ENCODE assay signal across 1 cellular context in genomic region chr7:106071999-106072714, GRCh38.
A peak's percentile ranks its signal among the peaks of the same experiment; 100 is the strongest.
TF ChIP-seq lines count a peak whose summit lies in the region.

No MANE protein-coding gene starts in this region.

TF ChIP-seq in K562, 482 proteins besides CTCF, POLR2A, EP300 and RAD21 (continued from another document and continues in another):
- TF ChIP-seq, protein P1, sequence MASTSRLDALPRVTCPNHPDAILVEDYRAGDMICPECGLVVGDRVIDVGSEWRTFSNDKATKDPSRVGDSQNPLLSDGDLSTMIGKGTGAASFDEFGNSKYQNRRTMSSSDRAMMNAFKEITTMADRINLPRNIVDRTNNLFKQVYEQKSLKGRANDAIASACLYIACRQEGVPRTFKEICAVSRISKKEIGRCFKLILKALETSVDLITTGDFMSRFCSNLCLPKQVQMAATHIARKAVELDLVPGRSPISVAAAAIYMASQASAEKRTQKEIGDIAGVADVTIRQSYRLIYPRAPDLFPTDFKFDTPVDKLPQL (IDR thresholded peaks at IDR 0.05; ENCODE audit: extremely low read depth, insufficient read length) = no peak
- TF ChIP-seq PHF20 (IDR thresholded peaks at IDR 0.05; ENCODE audit: partially characterized antibody) = no peak
- TF ChIP-seq MTA2 (IDR thresholded peaks at IDR 0.05; ENCODE audit: low read depth) = peak; percentile 97
- no peak for TF ChIP-seq ZSCAN32 (CRISPR knock-in tag; IDR thresholded peaks at IDR 0.05)
- TF ChIP-seq ZNF146 (CRISPR knock-in tag; IDR thresholded peaks at IDR 0.05; ENCODE audit: unreplicated experiment) = no peak
- TF ChIP-seq SIX5 (IDR thresholded peaks at IDR 0.05; ENCODE audit: borderline replicate concordance in 1 of 2, insufficient read depth in 1 of 2, low read depth in 1 of 2, low read length in 2 of 2) = no peak
- no peak for TF ChIP-seq RBM34 (IDR thresholded peaks at IDR 0.05; ENCODE audit: borderline replicate concordance, insufficient read depth, low read length)
- TF ChIP-seq HDAC6 (IDR thresholded peaks at IDR 0.05; ENCODE audit: low read depth, low read length) = no peak
- no peak for TF ChIP-seq RFX1 (IDR thresholded peaks at IDR 0.05)
- no peak for TF ChIP-seq TFE3 (CRISPR knock-in tag; IDR thresholded peaks at IDR 0.05)
- TF ChIP-seq HMGN3 (IDR thresholded peaks at IDR 0.05; ENCODE audit: borderline replicate concordance, extremely low read depth, insufficient read length, low read depth, low read length) = peak; percentile 97
- no peak for TF ChIP-seq HNRNPH1 (optimal IDR thresholded peaks at IDR 0.05; ENCODE audit: low read depth, low read length)
- no peak for TF ChIP-seq BCL6 (CRISPR knock-in tag; IDR thresholded peaks at IDR 0.05)
- TF ChIP-seq, protein P2, sequence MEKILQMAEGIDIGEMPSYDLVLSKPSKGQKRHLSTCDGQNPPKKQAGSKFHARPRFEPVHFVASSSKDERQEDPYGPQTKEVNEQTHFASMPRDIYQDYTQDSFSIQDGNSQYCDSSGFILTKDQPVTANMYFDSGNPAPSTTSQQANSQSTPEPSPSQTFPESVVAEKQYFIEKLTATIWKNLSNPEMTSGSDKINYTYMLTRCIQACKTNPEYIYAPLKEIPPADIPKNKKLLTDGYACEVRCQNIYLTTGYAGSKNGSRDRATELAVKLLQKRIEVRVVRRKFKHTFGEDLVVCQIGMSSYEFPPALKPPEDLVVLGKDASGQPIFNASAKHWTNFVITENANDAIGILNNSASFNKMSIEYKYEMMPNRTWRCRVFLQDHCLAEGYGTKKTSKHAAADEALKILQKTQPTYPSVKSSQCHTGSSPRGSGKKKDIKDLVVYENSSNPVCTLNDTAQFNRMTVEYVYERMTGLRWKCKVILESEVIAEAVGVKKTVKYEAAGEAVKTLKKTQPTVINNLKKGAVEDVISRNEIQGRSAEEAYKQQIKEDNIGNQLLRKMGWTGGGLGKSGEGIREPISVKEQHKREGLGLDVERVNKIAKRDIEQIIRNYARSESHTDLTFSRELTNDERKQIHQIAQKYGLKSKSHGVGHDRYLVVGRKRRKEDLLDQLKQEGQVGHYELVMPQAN (IDR thresholded peaks at IDR 0.05; ENCODE audit: borderline replicate concordance) = no peak
- peak; percentile 57; the same call in 1 of the 2 replicates for TF ChIP-seq CREM (IDR thresholded peaks at IDR 0.05; ENCODE audit: low read depth)
- TF ChIP-seq MBD1 (CRISPR knock-in tag; IDR thresholded peaks at IDR 0.05) = no peak
- TF ChIP-seq, protein P3, sequence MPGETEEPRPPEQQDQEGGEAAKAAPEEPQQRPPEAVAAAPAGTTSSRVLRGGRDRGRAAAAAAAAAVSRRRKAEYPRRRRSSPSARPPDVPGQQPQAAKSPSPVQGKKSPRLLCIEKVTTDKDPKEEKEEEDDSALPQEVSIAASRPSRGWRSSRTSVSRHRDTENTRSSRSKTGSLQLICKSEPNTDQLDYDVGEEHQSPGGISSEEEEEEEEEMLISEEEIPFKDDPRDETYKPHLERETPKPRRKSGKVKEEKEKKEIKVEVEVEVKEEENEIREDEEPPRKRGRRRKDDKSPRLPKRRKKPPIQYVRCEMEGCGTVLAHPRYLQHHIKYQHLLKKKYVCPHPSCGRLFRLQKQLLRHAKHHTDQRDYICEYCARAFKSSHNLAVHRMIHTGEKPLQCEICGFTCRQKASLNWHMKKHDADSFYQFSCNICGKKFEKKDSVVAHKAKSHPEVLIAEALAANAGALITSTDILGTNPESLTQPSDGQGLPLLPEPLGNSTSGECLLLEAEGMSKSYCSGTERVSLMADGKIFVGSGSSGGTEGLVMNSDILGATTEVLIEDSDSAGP (CRISPR knock-in tag; IDR thresholded peaks at IDR 0.05) = no peak
- TF ChIP-seq SP1 (CRISPR knock-in tag; IDR thresholded peaks at IDR 0.05) = no peak
- no peak for TF ChIP-seq MIER1 (IDR thresholded peaks at IDR 0.05; ENCODE audit: low read depth)
- TF ChIP-seq LEF1 (IDR thresholded peaks at IDR 0.05) = peak; percentile 98
- TF ChIP-seq, protein P4, sequence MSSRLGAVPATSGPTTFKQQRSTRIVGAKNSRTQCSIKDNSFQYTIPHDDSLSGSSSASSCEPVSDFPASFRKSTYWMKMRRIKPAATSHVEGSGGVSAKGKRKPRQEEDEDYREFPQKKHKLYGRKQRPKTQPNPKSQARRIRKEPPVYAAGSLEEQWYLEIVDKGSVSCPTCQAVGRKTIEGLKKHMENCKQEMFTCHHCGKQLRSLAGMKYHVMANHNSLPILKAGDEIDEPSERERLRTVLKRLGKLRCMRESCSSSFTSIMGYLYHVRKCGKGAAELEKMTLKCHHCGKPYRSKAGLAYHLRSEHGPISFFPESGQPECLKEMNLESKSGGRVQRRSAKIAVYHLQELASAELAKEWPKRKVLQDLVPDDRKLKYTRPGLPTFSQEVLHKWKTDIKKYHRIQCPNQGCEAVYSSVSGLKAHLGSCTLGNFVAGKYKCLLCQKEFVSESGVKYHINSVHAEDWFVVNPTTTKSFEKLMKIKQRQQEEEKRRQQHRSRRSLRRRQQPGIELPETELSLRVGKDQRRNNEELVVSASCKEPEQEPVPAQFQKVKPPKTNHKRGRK (tag; IDR thresholded peaks at IDR 0.05) = no peak
- no peak for TF ChIP-seq ZNF431 (CRISPR knock-in tag; IDR thresholded peaks at IDR 0.05)
- TF ChIP-seq, protein P5, sequence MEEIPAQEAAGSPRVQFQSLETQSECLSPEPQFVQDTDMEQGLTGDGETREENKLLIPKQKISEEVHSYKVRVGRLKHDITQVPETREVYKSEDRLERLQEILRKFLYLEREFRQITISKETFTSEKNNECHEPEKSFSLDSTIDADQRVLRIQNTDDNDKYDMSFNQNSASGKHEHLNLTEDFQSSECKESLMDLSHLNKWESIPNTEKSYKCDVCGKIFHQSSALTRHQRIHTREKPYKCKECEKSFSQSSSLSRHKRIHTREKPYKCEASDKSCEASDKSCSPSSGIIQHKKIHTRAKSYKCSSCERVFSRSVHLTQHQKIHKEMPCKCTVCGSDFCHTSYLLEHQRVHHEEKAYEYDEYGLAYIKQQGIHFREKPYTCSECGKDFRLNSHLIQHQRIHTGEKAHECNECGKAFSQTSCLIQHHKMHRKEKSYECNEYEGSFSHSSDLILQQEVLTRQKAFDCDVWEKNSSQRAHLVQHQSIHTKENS (CRISPR knock-in tag; IDR thresholded peaks at IDR 0.05) = no peak
- TF ChIP-seq, protein P6, sequence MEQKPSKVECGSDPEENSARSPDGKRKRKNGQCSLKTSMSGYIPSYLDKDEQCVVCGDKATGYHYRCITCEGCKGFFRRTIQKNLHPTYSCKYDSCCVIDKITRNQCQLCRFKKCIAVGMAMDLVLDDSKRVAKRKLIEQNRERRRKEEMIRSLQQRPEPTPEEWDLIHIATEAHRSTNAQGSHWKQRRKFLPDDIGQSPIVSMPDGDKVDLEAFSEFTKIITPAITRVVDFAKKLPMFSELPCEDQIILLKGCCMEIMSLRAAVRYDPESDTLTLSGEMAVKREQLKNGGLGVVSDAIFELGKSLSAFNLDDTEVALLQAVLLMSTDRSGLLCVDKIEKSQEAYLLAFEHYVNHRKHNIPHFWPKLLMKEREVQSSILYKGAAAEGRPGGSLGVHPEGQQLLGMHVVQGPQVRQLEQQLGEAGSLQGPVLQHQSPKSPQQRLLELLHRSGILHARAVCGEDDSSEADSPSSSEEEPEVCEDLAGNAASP (IDR thresholded peaks at IDR 0.05) = no peak
- peak; percentile 74 for TF ChIP-seq RNF2 (IDR thresholded peaks at IDR 0.05)
- TF ChIP-seq ZBTB1 (CRISPR knock-in tag; IDR thresholded peaks at IDR 0.05; ENCODE audit: borderline replicate concordance, low read depth) = no peak
- TF ChIP-seq TSC22D4 (tag; IDR thresholded peaks at IDR 0.05) = no peak
- no peak for TF ChIP-seq RBM15 (IDR thresholded peaks at IDR 0.05; ENCODE audit: insufficient read depth, low read length)
- no peak for TF ChIP-seq RFX7 (CRISPR knock-in tag; IDR thresholded peaks at IDR 0.05)
- peak; percentile 63; the same call in 1 of the 2 replicates for TF ChIP-seq ADNP (tag; IDR thresholded peaks at IDR 0.05)
- no peak for TF ChIP-seq PURB (CRISPR knock-in tag; IDR thresholded peaks at IDR 0.05; ENCODE audit: low read depth)
- TF ChIP-seq MED1 (CRISPR knock-in tag; IDR thresholded peaks at IDR 0.05; ENCODE audit: borderline replicate concordance) = no peak
- no peak for TF ChIP-seq YY1 (IDR thresholded peaks at IDR 0.05; ENCODE audit: borderline replicate concordance in 1 of 3, control insufficient read depth in 1 of 3, extremely low read depth in 1 of 3, insufficient read depth in 3 of 3, insufficient read length in 1 of 3, insufficient replicate concordance in 2 of 3, low read depth in 1 of 3, low read length in 2 of 3)
- TF ChIP-seq CEBPB (tag; IDR thresholded peaks at IDR 0.05) = peak; percentile 61; the same call in 1 of the 2 replicates
- TF ChIP-seq, protein P7, sequence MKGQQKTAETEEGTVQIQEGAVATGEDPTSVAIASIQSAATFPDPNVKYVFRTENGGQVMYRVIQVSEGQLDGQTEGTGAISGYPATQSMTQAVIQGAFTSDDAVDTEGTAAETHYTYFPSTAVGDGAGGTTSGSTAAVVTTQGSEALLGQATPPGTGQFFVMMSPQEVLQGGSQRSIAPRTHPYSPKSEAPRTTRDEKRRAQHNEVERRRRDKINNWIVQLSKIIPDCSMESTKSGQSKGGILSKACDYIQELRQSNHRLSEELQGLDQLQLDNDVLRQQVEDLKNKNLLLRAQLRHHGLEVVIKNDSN (CRISPR knock-in tag; IDR thresholded peaks at IDR 0.05) = no peak
- peak; percentile 66; the same call in 1 of the 2 replicates for TF ChIP-seq ZNF239 (CRISPR knock-in tag; IDR thresholded peaks at IDR 0.05)
- TF ChIP-seq, protein P8, sequence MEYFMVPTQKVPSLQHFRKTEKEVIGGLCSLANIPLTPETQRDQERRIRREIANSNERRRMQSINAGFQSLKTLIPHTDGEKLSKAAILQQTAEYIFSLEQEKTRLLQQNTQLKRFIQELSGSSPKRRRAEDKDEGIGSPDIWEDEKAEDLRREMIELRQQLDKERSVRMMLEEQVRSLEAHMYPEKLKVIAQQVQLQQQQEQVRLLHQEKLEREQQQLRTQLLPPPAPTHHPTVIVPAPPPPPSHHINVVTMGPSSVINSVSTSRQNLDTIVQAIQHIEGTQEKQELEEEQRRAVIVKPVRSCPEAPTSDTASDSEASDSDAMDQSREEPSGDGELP (CRISPR knock-in tag; IDR thresholded peaks at IDR 0.05; ENCODE audit: borderline replicate concordance) = no peak
- peak; percentile 50 for TF ChIP-seq NFE2 (IDR thresholded peaks at IDR 0.05; ENCODE audit: low read depth)
- TF ChIP-seq RHOXF2B (CRISPR knock-in tag; conservative IDR thresholded peaks at IDR 0.05) = no peak
- no peak for TF ChIP-seq ZC3H11A (IDR thresholded peaks at IDR 0.05; ENCODE audit: low read depth, low read length)
- TF ChIP-seq, protein P9, sequence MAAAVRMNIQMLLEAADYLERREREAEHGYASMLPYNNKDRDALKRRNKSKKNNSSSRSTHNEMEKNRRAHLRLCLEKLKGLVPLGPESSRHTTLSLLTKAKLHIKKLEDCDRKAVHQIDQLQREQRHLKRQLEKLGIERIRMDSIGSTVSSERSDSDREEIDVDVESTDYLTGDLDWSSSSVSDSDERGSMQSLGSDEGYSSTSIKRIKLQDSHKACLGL (CRISPR knock-in tag; IDR thresholded peaks at IDR 0.05; ENCODE audit: borderline replicate concordance, poor library complexity, severe bottlenecking) = no peak
- TF ChIP-seq, protein P10, sequence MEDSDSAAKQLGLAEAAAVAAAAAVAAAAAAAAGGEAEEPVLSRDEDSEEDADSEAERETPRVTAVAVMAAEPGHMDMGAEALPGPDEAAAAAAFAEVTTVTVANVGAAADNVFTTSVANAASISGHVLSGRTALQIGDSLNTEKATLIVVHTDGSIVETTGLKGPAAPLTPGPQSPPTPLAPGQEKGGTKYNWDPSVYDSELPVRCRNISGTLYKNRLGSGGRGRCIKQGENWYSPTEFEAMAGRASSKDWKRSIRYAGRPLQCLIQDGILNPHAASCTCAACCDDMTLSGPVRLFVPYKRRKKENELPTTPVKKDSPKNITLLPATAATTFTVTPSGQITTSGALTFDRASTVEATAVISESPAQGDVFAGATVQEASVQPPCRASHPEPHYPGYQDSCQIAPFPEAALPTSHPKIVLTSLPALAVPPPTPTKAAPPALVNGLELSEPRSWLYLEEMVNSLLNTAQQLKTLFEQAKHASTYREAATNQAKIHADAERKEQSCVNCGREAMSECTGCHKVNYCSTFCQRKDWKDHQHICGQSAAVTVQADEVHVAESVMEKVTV (CRISPR knock-in tag; IDR thresholded peaks at IDR 0.05) = no peak
- no peak for TF ChIP-seq ZHX1 (conservative IDR thresholded peaks at IDR 0.05; ENCODE audit: low read length)
